9 cellular contexts compared by ENCODE assay signal in genomic region chr7:128030263-128030998, GRCh38. TPM values are rescaled to one million over a fixed set of nuclear protein-coding genes. Genes with fewer than 3 reads are reported as not detected.
A peak's percentile ranks its signal among the peaks of the same experiment; 100 is the strongest.
DNase-seq lines count a peak whose midpoint lies in the region; ATAC-seq and TF ChIP-seq lines count a peak whose summit lies in the region.
"Had no signal": no experiment of that assay in that cellular context is flagged by ENCODE, and none has a peak within 500 bp of the region (broad histone marks: within the 10 kb centered on the region; RNA-seq: fewer than 3 reads in every experiment).

No MANE protein-coding gene starts in this region.

- no peak for ATAC-seq in activated T-cell treated with anti-CD3 and anti-CD28 coated beads, Interleukin-2, amount 50 U/mL, for 4 hours
- ATAC-seq in central memory CD8-positive, alpha-beta T cell (replicated peaks; ENCODE audit: extremely low read depth, poor library complexity, severe bottlenecking) = no peak
- ATAC-seq in thoracic aorta (ENCODE audit: insufficient number of reproducible peaks, low FRiP score, low read depth) (no peak), HG03354 (IDR thresholded peaks at IDR 0.05; ENCODE audit: poor library complexity, severe bottlenecking, unreplicated experiment) (no peak), GM18907 (IDR thresholded peaks at IDR 0.05; ENCODE audit: unreplicated experiment) (no peak)
- ATAC-seq: PC-3 had no signal

- H3K4me3 ChIP-seq in mesodermal cell (ENCODE audit: extremely low read depth, insufficient read depth, low read length, poor library complexity, severe bottlenecking) = peak overlapping the region; percentile 55
- peak overlapping the region; percentile 71 for H3K4me3 ChIP-seq in thoracic aorta

- no peak for TF ChIP-seq CTCF in thoracic aorta (IDR thresholded peaks at IDR 0.05)

- H3K9me3 Mint-ChIP-seq in activated T-cell treated with anti-CD3 and anti-CD28 coated beads, Interleukin-2, amount 50 U/mL, for 4 hours = no peaks in the 10 kb centered on the region
- H3K9me3 Mint-ChIP-seq in central memory CD8-positive, alpha-beta T cell = no peaks in the 10 kb centered on the region

- no peak for DNase-seq in activated T-cell treated with anti-CD3 and anti-CD28 coated beads, Interleukin-2, amount 50 U/mL, for 4 hours
- DNase-seq in activated T-cell treated with anti-CD3 and anti-CD28 coated beads, Interleukin-2, amount 50 U/mL, for 48 hours = no peak
- no peak for DNase-seq in central memory CD8-positive, alpha-beta T cell (ENCODE audit: low spot score in 2 of 2)
- DNase-seq in thoracic aorta (ENCODE audit: low spot score) (no peak), SKM-1 (lab: John Stamatoyannopoulos, UW; ENCODE audit: unreplicated experiment) (no peak)
- DNase-seq: PC-3 had no signal

- 50 to 55% methylated on average over 24 to 27 of the region's 41 CpGs for WGBS in mesodermal cell (ENCODE audit: insufficient coverage in 2 of 2), 2 experiments

- H3K4me1 Mint-ChIP-seq in activated T-cell treated with anti-CD3 and anti-CD28 coated beads, Interleukin-2, amount 50 U/mL, for 4 hours (ENCODE audit: low read depth) = peaks cover 16% of the 10 kb centered on the region
- H3K4me1 Mint-ChIP-seq in central memory CD8-positive, alpha-beta T cell = peaks cover 19% of the 10 kb centered on the region

- H3K4me1 ChIP-seq in mesodermal cell (ENCODE audit: control insufficient read depth, insufficient read depth, low read length, poor library complexity, severe bottlenecking) (peaks cover 32% of the 10 kb centered on the region), thoracic aorta (ENCODE audit: control insufficient read depth in 1 of 2, low read depth in 2 of 2) (peaks cover 5% of the 10 kb centered on the region in 2 donors)

- H3K27me3 Mint-ChIP-seq in activated T-cell treated with anti-CD3 and anti-CD28 coated beads, Interleukin-2, amount 50 U/mL, for 4 hours (ENCODE audit: low read depth) = peaks cover 9% of the 10 kb centered on the region
- H3K27me3 Mint-ChIP-seq in central memory CD8-positive, alpha-beta T cell = peaks cover 10% of the 10 kb centered on the region

- H3K9me3 ChIP-seq in mesodermal cell (ENCODE audit: control insufficient read depth, low read length) (no peaks in the 10 kb centered on the region), thoracic aorta (no peaks in the 10 kb centered on the region)

- no peak overlapping the region for H3K27ac Mint-ChIP-seq in central memory CD8-positive, alpha-beta T cell (ENCODE audit: low read depth)

- H3K27ac ChIP-seq in mesodermal cell (ENCODE audit: low read depth, low read length, severe bottlenecking) (no peak overlapping the region), thoracic aorta (no peak overlapping the region)

- no peaks in the 10 kb centered on the region for H3K27me3 ChIP-seq in thoracic aorta (replicated peaks; ENCODE audit: insufficient read depth)

- H3K36me3 ChIP-seq in mesodermal cell (ENCODE audit: control insufficient read depth, insufficient read depth, low read length) (peaks cover 32% of the 10 kb centered on the region), thoracic aorta (no peaks in the 10 kb centered on the region)

- peaks cover 20% of the 10 kb centered on the region for H3K36me3 Mint-ChIP-seq in activated T-cell treated with anti-CD3 and anti-CD28 coated beads, Interleukin-2, amount 50 U/mL, for 4 hours (ENCODE audit: insufficient read depth)
- peaks cover 15% of the 10 kb centered on the region for H3K36me3 Mint-ChIP-seq in central memory CD8-positive, alpha-beta T cell (ENCODE audit: insufficient read depth)

- peak overlapping the region; percentile 70 for H3K4me3 Mint-ChIP-seq in activated T-cell treated with anti-CD3 and anti-CD28 coated beads, Interleukin-2, amount 50 U/mL, for 4 hours
- H3K4me3 Mint-ChIP-seq in central memory CD8-positive, alpha-beta T cell = peak overlapping the region; percentile 90

RNA-seq across cellular contexts. Expression of gene LRRC4, which starts 0.8 kb away (rescaled TPM):
- 1 to 10 TPM; 1.2 to 4.2 (median 2.8) TPM for total RNA-seq in activated T-cell treated with anti-CD3 and anti-CD28 coated beads, Interleukin-2, amount 50 U/mL, for 4 hours
- polyA plus RNA-seq in mesodermal cell (2013, experiment 1 of 2) = 17.9 TPM
- 12.1 TPM for polyA plus RNA-seq in mesodermal cell (2013, experiment 2 of 2)
- total RNA-seq in thoracic aorta = 1 to 10 TPM in 1 of 2 donors, under 1 TPM in 1; 0.85 to 2.2 TPM
